8 cellular contexts compared by ENCODE assay signal in the genomic region with DNA sequence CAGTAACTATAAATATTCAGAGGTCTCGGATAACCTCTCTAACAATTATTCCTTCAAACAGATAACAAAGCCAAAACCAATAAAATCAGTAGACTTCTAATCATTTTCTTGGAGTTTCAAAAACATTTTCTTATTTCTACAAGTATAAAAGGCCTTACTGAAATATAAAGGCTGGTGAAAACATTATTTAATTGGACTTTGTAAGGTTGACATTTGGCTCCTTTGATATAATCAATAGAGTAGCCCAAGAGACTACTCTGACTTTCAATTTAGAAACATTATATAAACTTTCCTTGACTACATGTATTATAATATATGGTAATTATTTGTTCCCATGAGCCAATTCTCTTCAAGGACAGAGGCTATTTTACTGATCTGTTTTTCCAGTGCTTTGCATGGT.
"Had no signal": no experiment of that assay in that cellular context is flagged by ENCODE, and none has a peak within 500 bp of the region (broad histone marks: within the 10 kb centered on the region; RNA-seq: fewer than 3 reads in every experiment).

No MANE protein-coding gene starts in this region.

- H3K4me3 ChIP-seq: K562 had no signal

- H3K4me2 ChIP-seq: KMS-11 had no signal

- H3K4me3 Mint-ChIP-seq: IgD-negative memory B cell had no signal

- FAIRE-seq: HTR-8/SVneo, K562 had no signal

- H3K27ac ChIP-seq: HL-60, KMS-11 had no signal

- ATAC-seq: K562 had no signal

- DNase-seq: IMR-90, KBM-7, KG1 had no signal

- H3K27me3 Mint-ChIP-seq: IgD-negative memory B cell had no signal

- H3K27ac Mint-ChIP-seq: IgD-negative memory B cell had no signal

- H3K9ac ChIP-seq: KMS-11 had no signal
